1 cellular context compared by ENCODE assay signal in genomic region chrX:154413142-154413541, GRCh38.
TF ChIP-seq lines count a peak whose summit lies in the region.

No MANE protein-coding gene starts in this region.

TF ChIP-seq in HEK293, 187 proteins besides CTCF, POLR2A, EP300 and RAD21 (continued from another document):
- TF ChIP-seq ZNF148 (tag by site-specific recombination; IDR thresholded peaks at IDR 0.05; ENCODE audit: borderline replicate concordance) (no peak), ZNF610 (tag by site-specific recombination; IDR thresholded peaks at IDR 0.05; ENCODE audit: borderline replicate concordance) (no peak), ZIC2 (tag by site-specific recombination; IDR thresholded peaks at IDR 0.05) (no peak), ZNF404 (tag by site-specific recombination; IDR thresholded peaks at IDR 0.05) (no peak), ZFP69B (tag by site-specific recombination; IDR thresholded peaks at IDR 0.05) (no peak)
